Comparison of ENCODE assay signal across 9 cellular contexts in the genomic region with DNA sequence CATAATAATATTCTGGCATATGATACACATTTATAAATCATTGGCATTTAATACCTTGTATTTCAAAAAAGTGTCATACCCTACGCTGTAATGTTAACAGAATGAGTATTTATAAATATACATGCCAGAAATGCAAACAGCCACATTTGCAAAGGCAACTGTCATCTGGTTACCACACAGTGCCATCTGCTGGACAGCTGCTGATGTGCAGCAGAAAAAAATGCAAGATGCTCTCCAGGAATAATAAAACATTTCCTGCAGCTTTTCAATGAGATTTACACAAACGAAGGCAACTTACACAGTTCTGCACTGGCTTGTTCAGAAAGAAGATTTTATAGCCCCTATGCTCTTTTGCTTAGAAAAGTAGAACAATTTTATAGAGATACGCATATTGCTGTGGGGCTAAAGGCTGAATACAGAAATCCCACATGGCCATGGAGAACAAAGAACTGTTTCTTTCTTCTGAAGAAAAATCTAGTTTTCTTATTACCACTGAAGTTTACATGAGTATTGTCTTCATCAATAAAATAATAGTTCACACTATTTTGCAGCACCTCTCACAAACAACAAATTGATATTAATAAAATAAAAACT.
DNase-seq lines count a peak whose midpoint lies in the region; ATAC-seq and TF ChIP-seq lines count a peak whose summit lies in the region.
"Had no signal": no experiment of that assay in that cellular context is flagged by ENCODE, and none has a peak within 500 bp of the region (broad histone marks: within the 10 kb centered on the region; RNA-seq: fewer than 3 reads in every experiment).

No MANE protein-coding gene starts in this region.

- H3K4me1 ChIP-seq in BE2C (no peaks in the 10 kb centered on the region), RWPE2 (ENCODE audit: insufficient read depth, poor library complexity, severe bottlenecking) (no peaks in the 10 kb centered on the region), prostate gland (replicated peaks) (no peaks in the 10 kb centered on the region)

- H3K27me3 ChIP-seq in BE2C = no peaks in the 10 kb centered on the region
- H3K27me3 ChIP-seq in RWPE2 (ENCODE audit: insufficient read depth, poor library complexity, severe bottlenecking) = peaks cover 4% of the 10 kb centered on the region
- no peaks in the 10 kb centered on the region for H3K27me3 ChIP-seq in prostate gland (replicated peaks; ENCODE audit: insufficient read depth)

- peaks cover 17% of the 10 kb centered on the region for H3K4me1 Mint-ChIP-seq in activated naive CD4-positive, alpha-beta T cell treated with anti-CD3 and anti-CD28 coated beads, Interleukin-2, amount 10 ng/mL, durations not matched to agents 7 days and 5 days
- H3K4me1 Mint-ChIP-seq: IgD-negative memory B cell had no signal

- H3K27ac Mint-ChIP-seq in activated naive CD4-positive, alpha-beta T cell treated with anti-CD3 and anti-CD28 coated beads, Interleukin-2, amount 10 ng/mL, durations not matched to agents 7 days and 5 days = no peak overlapping the region
- H3K27ac Mint-ChIP-seq: IgD-negative memory B cell had no signal

- H3K36me3 Mint-ChIP-seq in activated naive CD4-positive, alpha-beta T cell treated with anti-CD3 and anti-CD28 coated beads, Interleukin-2, amount 10 ng/mL, durations not matched to agents 7 days and 5 days = no peaks in the 10 kb centered on the region
- H3K36me3 Mint-ChIP-seq: IgD-negative memory B cell had no signal

- no peaks in the 10 kb centered on the region for H3K9me3 Mint-ChIP-seq in activated naive CD4-positive, alpha-beta T cell treated with anti-CD3 and anti-CD28 coated beads, Interleukin-2, amount 10 ng/mL, durations not matched to agents 7 days and 5 days
- H3K9me3 Mint-ChIP-seq: IgD-negative memory B cell had no signal

- H3K36me3 ChIP-seq in BE2C (no peaks in the 10 kb centered on the region), RWPE2 (ENCODE audit: low read depth) (no peaks in the 10 kb centered on the region), prostate gland (no peaks in the 10 kb centered on the region)

- H3K4me3 ChIP-seq in BE2C (ENCODE audit: low read depth, low read length) (no peak overlapping the region), RWPE2 (ENCODE audit: severe bottlenecking) (no peak overlapping the region), prostate gland (no peak overlapping the region)
- H3K4me3 ChIP-seq in Jurkat, Clone E6-1 (ENCODE audit: low read length) = no peak overlapping the region

- peak; percentile 46 for DNase-seq in BE2C
- DNase-seq in Jurkat, Clone E6-1 (ENCODE audit: low read depth, low spot score) = peak; percentile 34
- DNase-seq in RWPE2 (ENCODE audit: low spot score) = no peak
- peak; percentile 80 for DNase-seq in activated naive CD4-positive, alpha-beta T cell treated with anti-CD3 and anti-CD28 coated beads, Interleukin-2, amount 10 ng/mL, durations not matched to agents 7 days and 5 days
- peak; percentile 19 to 87 (median 66) for DNase-seq in head of caudate nucleus
- peak; percentile 53 for DNase-seq in prostate gland (ENCODE audit: low spot score)
- no peak for DNase-seq in NCI-H1048 (lab: John Stamatoyannopoulos, UW)

- CTCF ChIA-PET in activated naive CD4-positive, alpha-beta T cell treated with anti-CD3 and anti-CD28 coated beads, Interleukin-2, amount 10 ng/mL, durations not matched to agents 7 days and 5 days (lab: Charles Lee) = interaction anchor here (0.9 to 2.1 kb wide), 13 partner anchors 32 to 172 kb away, joined by 3 to 17 read pairs (median 5); no protein-coding TSS in a partner anchor

- H3K27me3 Mint-ChIP-seq in activated naive CD4-positive, alpha-beta T cell treated with anti-CD3 and anti-CD28 coated beads, Interleukin-2, amount 10 ng/mL, durations not matched to agents 7 days and 5 days = peaks cover 14% of the 10 kb centered on the region

- peak; percentile 96 for TF ChIP-seq CTCF in BE2C (IDR thresholded peaks at IDR 0.05; ENCODE audit: low read depth, low read length)
- TF ChIP-seq CTCF in RWPE2 (IDR thresholded peaks at IDR 0.05; ENCODE audit: poor library complexity, severe bottlenecking) = peak; percentile 95
- peak; percentile 64 to 87 (median 84) for TF ChIP-seq CTCF in prostate gland (IDR thresholded peaks at IDR 0.05)

- no peaks in the 10 kb centered on the region for H3K9me3 ChIP-seq in BE2C
- H3K9me3 ChIP-seq in RWPE2 (ENCODE audit: severe bottlenecking) = no peaks in the 10 kb centered on the region
- no peaks in the 10 kb centered on the region for H3K9me3 ChIP-seq in prostate gland

- TF ChIP-seq POLR2A in prostate gland (IDR thresholded peaks at IDR 0.05) = no peak

- ATAC-seq in GM19043 (IDR thresholded peaks at IDR 0.05; ENCODE audit: low read depth, unreplicated experiment) (peak; percentile 69), RWPE2 (ENCODE audit: low read depth) (no peak)

- H3K4me3 Mint-ChIP-seq in activated naive CD4-positive, alpha-beta T cell treated with anti-CD3 and anti-CD28 coated beads, Interleukin-2, amount 10 ng/mL, durations not matched to agents 7 days and 5 days = no peak overlapping the region

- intact Hi-C loops in head of caudate nucleus (cut with DNase I) = loop anchor here (10.0 kb wide), 1 partner anchor 186 kb away; a partner anchor contains a TSS
- intact Hi-C loops in prostate gland (cut with DNase I) = loop anchor here (2.0 to 10.0 kb wide), 2 partner anchors 146 to 172 kb away; no protein-coding TSS in a partner anchor

- 15% methylated on average over 3 of the region's 3 CpGs for WGBS in prostate gland

- no peak overlapping the region for H3K27ac ChIP-seq in RWPE2 (ENCODE audit: poor library complexity, severe bottlenecking)
- no peak overlapping the region for H3K27ac ChIP-seq in prostate gland

Comparison
In these comparisons a context has a peak if more than half of its experiments do, and no peak if none do; other contexts are left out.
1. DNase-seq: peak in BE2C (single experiment), Jurkat, Clone E6-1 (single experiment), activated naive CD4-positive, alpha-beta T cell treated with anti-CD3 and anti-CD28 coated beads, Interleukin-2, amount 10 ng/mL, durations not matched to agents 7 days and 5 days (single experiment), head of caudate nucleus (42 of 42) and prostate gland (single experiment); none in RWPE2 (single experiment) and NCI-H1048 (single experiment).
2. Peak in every context shown above with its lines, with median percentiles within 50 percentile points of each other: CTCF ChIP-seq.